In genomic region chr10:103210262-103210661, GRCh38 we compare ENCODE assay signal across 12 cellular contexts. TPM values are rescaled to one million over a fixed set of nuclear protein-coding genes. Genes with fewer than 3 reads are reported as not detected.
"Had no signal": no experiment of that assay in that cellular context is flagged by ENCODE, and none has a peak within 500 bp of the region (broad histone marks: within the 10 kb centered on the region; RNA-seq: fewer than 3 reads in every experiment).

No MANE protein-coding gene starts in this region.

RNA-seq across cellular contexts. Expression of gene RPEL1, which starts 35.4 kb away (rescaled TPM):
- total RNA-seq: colonic mucosa, endothelial cell of umbilical vein, esophagus mucosa, esophagus squamous epithelium, foreskin keratinocyte, frontal cortex, gastrocnemius medialis, gastroesophageal sphincter, glomerular endothelial cell, heart left ventricle, heart right ventricle had no signal
- polyA plus RNA-seq: foreskin keratinocyte, heart left ventricle, hepatocyte had no signal
